1 cellular context compared by ENCODE assay signal in the genomic region with DNA sequence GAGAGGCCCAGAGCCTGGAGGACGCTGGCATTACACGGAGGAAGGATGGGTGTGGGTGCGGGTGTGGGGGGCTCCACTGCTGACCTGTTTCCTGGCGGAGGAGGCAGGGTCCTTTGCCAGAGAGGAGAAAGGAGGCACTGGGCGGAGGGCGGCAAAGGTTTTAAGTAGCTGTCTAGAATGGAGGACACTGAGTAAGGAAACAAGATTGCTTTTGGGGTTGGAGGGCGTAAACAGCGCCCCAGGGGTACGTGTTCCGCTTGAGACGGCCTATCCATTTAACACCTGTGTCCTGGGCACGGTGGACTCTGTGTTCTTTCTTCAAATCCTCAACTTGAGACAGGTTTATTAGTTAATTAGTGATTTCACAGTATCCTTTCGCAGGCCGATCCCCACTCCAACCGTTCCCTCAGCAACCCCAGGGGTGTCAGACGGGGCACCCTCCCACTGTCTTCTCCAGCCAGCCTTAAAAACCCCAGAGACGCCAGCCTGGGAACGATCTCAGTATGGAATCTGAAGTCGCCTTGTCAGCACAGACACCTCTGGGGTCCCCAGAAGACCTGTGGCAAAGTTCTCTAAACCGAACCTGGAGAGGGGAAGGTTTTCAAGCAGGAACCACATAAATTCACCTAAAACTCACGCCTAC.
TF ChIP-seq lines count a peak whose summit lies in the region.

No MANE protein-coding gene starts in this region.

TF ChIP-seq in K562, 482 proteins besides CTCF, POLR2A, EP300 and RAD21:
- TF ChIP-seq, protein P1, sequence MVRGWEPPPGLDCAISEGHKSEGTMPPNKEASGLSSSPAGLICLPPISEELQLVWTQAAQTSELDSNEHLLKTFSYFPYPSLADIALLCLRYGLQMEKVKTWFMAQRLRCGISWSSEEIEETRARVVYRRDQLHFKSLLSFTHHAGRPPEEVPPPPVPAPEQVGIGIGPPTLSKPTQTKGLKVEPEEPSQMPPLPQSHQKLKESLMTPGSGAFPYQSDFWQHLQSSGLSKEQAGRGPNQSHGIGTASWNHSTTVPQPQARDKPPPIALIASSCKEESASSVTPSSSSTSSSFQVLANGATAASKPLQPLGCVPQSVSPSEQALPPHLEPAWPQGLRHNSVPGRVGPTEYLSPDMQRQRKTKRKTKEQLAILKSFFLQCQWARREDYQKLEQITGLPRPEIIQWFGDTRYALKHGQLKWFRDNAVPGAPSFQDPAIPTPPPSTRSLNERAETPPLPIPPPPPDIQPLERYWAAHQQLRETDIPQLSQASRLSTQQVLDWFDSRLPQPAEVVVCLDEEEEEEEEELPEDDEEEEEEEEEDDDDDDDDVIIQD (CRISPR knock-in tag; IDR thresholded peaks at IDR 0.05) = no peak
- TF ChIP-seq NFIC (IDR thresholded peaks at IDR 0.05) = no peak
- TF ChIP-seq ZBTB1 (CRISPR knock-in tag; IDR thresholded peaks at IDR 0.05; ENCODE audit: borderline replicate concordance, low read depth) = no peak
